ENCODE assay signal across 8 cellular contexts in genomic region chr4:54657556-54658313, GRCh38. TPM values are rescaled to one million over a fixed set of nuclear protein-coding genes. Genes with fewer than 3 reads are reported as not detected.
DNase-seq lines count a peak whose midpoint lies in the region; ATAC-seq, FAIRE-seq and TF ChIP-seq lines count a peak whose summit lies in the region.

TSS of gene KIT (plus strand) at chr4:54657957. CDS start at chr4:54658015, 58 bp downstream.

- TF ChIP-seq EP300 in K562 (IDR thresholded peaks at IDR 0.05; ENCODE audit: low read length) (no peak), sigmoid colon (IDR thresholded peaks at IDR 0.05) (no peak)

- peak within 1 kb of the TSS; percentile 90 for H2AFZ ChIP-seq in K562 (ENCODE audit: low read depth, low read length)

- H3K4me3 ChIP-seq in CD4-positive, alpha-beta memory T cell (ENCODE audit: low read length in 2 of 2), result no peak within 1 kb of the TSS
- H3K4me3 ChIP-seq in K562, result peak within 1 kb of the TSS; percentile 52
- peak within 1 kb of the TSS; percentile 82 for H3K4me3 ChIP-seq in iPS-18a (ENCODE audit: low read length)
- H3K4me3 ChIP-seq in sigmoid colon, result peak within 1 kb of the TSS; percentile 27 to 58 (median 44)

- no peaks in the 10 kb centered on the region for H3K27me3 ChIP-seq in CD4-positive, alpha-beta memory T cell (ENCODE audit: insufficient read depth, low read length)
- H3K27me3 ChIP-seq in K562 (ENCODE audit: control insufficient read depth in 2 of 2, insufficient read depth in 2 of 2, low read length in 2 of 2) (peaks cover 0 to 21% of the 10 kb centered on the region in 2 experiments; a peak in 4 of 5 replicates), iPS-18a (ENCODE audit: control insufficient read depth, insufficient read depth, low read length) (peaks cover 64% of the 10 kb centered on the region), sigmoid colon (peaks cover 24 to 59% (median 46%) of the 10 kb centered on the region in 3 donors)

- WGBS in K562 (ENCODE audit: insufficient coverage, low coverage, missing lambda C conversion rate), result 10% methylated on average over 14 of the region's 78 CpGs
- 1% methylated on average over 78 of the region's 78 CpGs for WGBS in sigmoid colon, 2 donors

- FAIRE-seq in K562 (lab: Jason Lieb, UNC), result no peak

- no peaks in the 10 kb centered on the region for H4K20me1 ChIP-seq in K562 (replicated peaks; ENCODE audit: control insufficient read depth, insufficient read depth, low read length)

- H3K4me2 ChIP-seq in K562 (ENCODE audit: insufficient read depth, low read length), result peak within 1 kb of the TSS; percentile 77

- intact Hi-C loops in CD4-positive, alpha-beta memory T cell (cut with micrococcal nuclease), result no loop called here
- intact Hi-C loops in K562 (cut with micrococcal nuclease), result loop anchor here (5.0 kb wide), 3 partner anchors 70 to 120 kb away; no protein-coding TSS in a partner anchor
- intact Hi-C loops in sigmoid colon (cut with DNase I), result no loop called here

- peak within 1 kb of the TSS; percentile 67 to 85 (median 76) for H3K4me3 Mint-ChIP-seq in CD4-positive, alpha-beta memory T cell

- H3K27ac ChIP-seq in CD4-positive, alpha-beta memory T cell (ENCODE audit: low read depth, low read length), result no peak within 1 kb of the TSS
- H3K27ac ChIP-seq in K562 (ENCODE audit: extremely low read depth, low read depth, low read length), result no peak within 1 kb of the TSS
- H3K27ac ChIP-seq in iPS-18a (ENCODE audit: low read length), result no peak within 1 kb of the TSS
- H3K27ac ChIP-seq in sigmoid colon, result peak within 1 kb of the TSS in 3 of 4 donors; percentile 12 to 33 (median 25)

- peak in 3 of 5 donors; percentile 11 to 17 (median 13) for DNase-seq in CD4-positive, alpha-beta memory T cell
- peak; percentile 4 for DNase-seq in RPMI7951 (ENCODE audit: low read depth)
- DNase-seq in K562 (ENCODE audit: extremely low read depth in 1 of 4, low spot score in 3 of 4), result peak; percentile 40 to 80 (median 61)
- DNase-seq in sigmoid colon, result peak; percentile 71
- no peak for DNase-seq in NK-92 treated with Interleukin-12 subunit alpha and Interleukin-12 subunit beta, amount 100 ng/mL, for 24 hours (lab: John Stamatoyannopoulos, UW)

- no peaks in the 10 kb centered on the region for H3K79me2 ChIP-seq in K562 (ENCODE audit: control insufficient read depth, insufficient read depth, low read length)

- in situ Hi-C loops in K562 (cut with MboI), result no loop called here

- CTCF ChIA-PET in CD4-positive, alpha-beta memory T cell (lab: Charles Lee; ENCODE audit: partially characterized antibody), result no interaction called here
- CTCF ChIA-PET in K562 (lab: Yijun Ruan, JAX; ENCODE audit: low intra/inter-chr PET ratio), result interaction anchor here (0.6 kb wide), 1 partner anchor 203 kb away, joined by 3 read pairs; no protein-coding TSS in a partner anchor

- no peak for TF ChIP-seq POLR2A in K562 (conservative IDR thresholded peaks at IDR 0.05)
- no peak for TF ChIP-seq POLR2A in sigmoid colon (IDR thresholded peaks at IDR 0.05)

- H3K27ac Mint-ChIP-seq in CD4-positive, alpha-beta memory T cell, result peak within 1 kb of the TSS in 3 of 7 donors; percentile 2 to 47 (median 42)

- TF ChIP-seq CTCF in K562 (IDR thresholded peaks at IDR 0.05 in 2 of 3, conservative IDR thresholded peaks at IDR 0.05 in 1 of 3; ENCODE audit: insufficient read depth in 2 of 3, low read depth in 1 of 3, low read length in 3 of 3) (no peak), sigmoid colon (IDR thresholded peaks at IDR 0.05) (no peak)

- H3K36me3 ChIP-seq in CD4-positive, alpha-beta memory T cell (ENCODE audit: insufficient read depth, low read length), result no peaks in the 10 kb centered on the region
- H3K36me3 ChIP-seq in K562 (ENCODE audit: control insufficient read depth, insufficient read depth, low read length) (no peaks in the 10 kb centered on the region), iPS-18a (ENCODE audit: control insufficient read depth, low read depth, low read length) (no peaks in the 10 kb centered on the region), sigmoid colon (no peaks in the 10 kb centered on the region)

- no peak for TF ChIP-seq RAD21 in K562 (CRISPR knock-in tag; conservative IDR thresholded peaks at IDR 0.05 in 1 of 2, IDR thresholded peaks at IDR 0.05 in 1 of 2)

- peaks cover 27 to 42% of the 10 kb centered on the region in 2 donors for H3K27me3 Mint-ChIP-seq in CD4-positive, alpha-beta memory T cell

- peaks cover 2 to 22% (median 14%) of the 10 kb centered on the region in 4 donors for H3K4me1 Mint-ChIP-seq in CD4-positive, alpha-beta memory T cell

- H3K9ac ChIP-seq in K562 (ENCODE audit: insufficient read depth in 1 of 2, low read depth in 2 of 2, low read length in 2 of 2) (peak within 1 kb of the TSS; percentile 32 to 92; a peak in 3 of 4 replicates), iPS-18a (ENCODE audit: low read length) (peak within 1 kb of the TSS; percentile 77)

- H3K9me3 Mint-ChIP-seq in CD4-positive, alpha-beta memory T cell, result peaks cover 0 to 1% (median 0%) of the 10 kb centered on the region in 8 donors

- no peaks in the 10 kb centered on the region for H3K9me1 ChIP-seq in K562 (ENCODE audit: control insufficient read depth, insufficient read depth, low read length)

- ATAC-seq in HG03159 (IDR thresholded peaks at IDR 0.05; ENCODE audit: unreplicated experiment), result peak; percentile 17
- ATAC-seq in K562, result peak; percentile 29
- no peak for ATAC-seq in HG03521 (IDR thresholded peaks at IDR 0.05; ENCODE audit: unreplicated experiment)

- POLR2A ChIA-PET in CD4-positive, alpha-beta memory T cell (lab: Charles Lee; ENCODE audit: partially characterized antibody), result interaction anchor here (1.1 kb wide), 1 partner anchor 30 kb away, joined by 4 read pairs; no protein-coding TSS in a partner anchor
- POLR2A ChIA-PET in K562 (lab: Yijun Ruan, JAX), result interaction anchor here (0.6 to 0.7 kb wide), 2 partner anchors 71 to 130 kb away, joined by 3 read pairs; no protein-coding TSS in a partner anchor

- H3K36me3 Mint-ChIP-seq in CD4-positive, alpha-beta memory T cell, result no peaks in the 10 kb centered on the region

- no peaks in the 10 kb centered on the region for H3K4me1 ChIP-seq in CD4-positive, alpha-beta memory T cell (ENCODE audit: insufficient read depth, low read length)
- H3K4me1 ChIP-seq in K562 (replicated peaks in 1 of 2; ENCODE audit: control insufficient read depth in 2 of 2, insufficient read depth in 2 of 2, low read length in 2 of 2) (peaks cover 5 to 23% of the 10 kb centered on the region in 2 experiments; a peak in 3 of 5 replicates), iPS-18a (ENCODE audit: control insufficient read depth, low read depth, low read length) (peaks cover 6% of the 10 kb centered on the region), sigmoid colon (peaks cover 0 to 33% (median 31%) of the 10 kb centered on the region in 4 donors)

- H3K9me3 ChIP-seq in CD4-positive, alpha-beta memory T cell (ENCODE audit: control insufficient read depth in 1 of 2, low read length in 2 of 2), result no peaks in the 10 kb centered on the region
- H3K9me3 ChIP-seq in K562 (replicated peaks; ENCODE audit: control insufficient read depth, insufficient read depth, low read depth, low read length) (no peaks in the 10 kb centered on the region), iPS-18a (ENCODE audit: control insufficient read depth, low read depth, low read length) (no peaks in the 10 kb centered on the region), sigmoid colon (no peaks in the 10 kb centered on the region)

- no TSS peak for BruUV-seq in K562 (replicated peaks; lab: Mats Ljungman, UMichigan)

TF ChIP-seq in K562, 482 proteins besides CTCF, POLR2A, EP300 and RAD21 (continues in another document):
- TF ChIP-seq HMGN3 (IDR thresholded peaks at IDR 0.05; ENCODE audit: borderline replicate concordance, extremely low read depth, insufficient read length, low read depth, low read length) (peak; percentile 19), ARNT (IDR thresholded peaks at IDR 0.05) (no peak), NR2F6 (CRISPR knock-in tag; IDR thresholded peaks at IDR 0.05) (no peak), MAZ (CRISPR knock-in tag; conservative IDR thresholded peaks at IDR 0.05 in 1 of 2, IDR thresholded peaks at IDR 0.05 in 1 of 2) (peak in 1 of 2 experiments; percentile 26; a peak in 1 of 4 replicates)

RNA-seq across cellular contexts. Expression of gene KIT, which starts in this region (rescaled TPM):
- 1 to 10 TPM; 2.4 to 2.9 TPM for total RNA-seq in CD4-positive, alpha-beta memory T cell
- polyA plus RNA-seq in CD4-positive, alpha-beta memory T cell, result 1 to 10 TPM; 2.0 to 5.2 TPM
- total RNA-seq in RPMI7951 (2014; rRNA removed; shearing (Covaris generic)), result 0.20 and 0.48 TPM in 2 replicates
- 7.9 and 10.6 TPM in 2 replicates for total RNA-seq in K562 (2011; cell fraction: chromatin; rRNA removed; ENCODE audit: low replicate concordance)
- 3.7 and 6.7 TPM in 2 replicates for total RNA-seq in K562 (2011; cell fraction: nucleolus; rRNA removed)
- total RNA-seq in K562 (2011; cell fraction: nucleoplasm; rRNA removed), result 6.2 and 12.4 TPM in 2 replicates
- total RNA-seq in K562 (2014; rRNA removed) (0.33 and 0.54 TPM in 2 replicates), K562 (2014; rRNA removed; fragmentation: Illumina TruSeq; extraction: Trizol) (0.41 and 0.55 TPM in 2 replicates), K562 (2015; rRNA removed; fragmentation: Illumina TruSeq; extraction: Trizol) (1.8 and 2.0 TPM in 2 replicates), K562 (2021) (1.00 and 1.1 TPM in 2 replicates), sigmoid colon (10 to 100 TPM; 31.0 to 58.7 (median 40.3) TPM)
- polyA plus RNA-seq in K562 (2011; rRNA removed) (1.6 and 5.6 TPM in 2 replicates), K562 (2014; fragmentation: Illumina TruSeq; extraction: Trizol) (0.48 and 0.64 TPM in 2 replicates), K562 (2014; fragmentation: Nextera tagmentation; extraction: Ambion mirVana) (under 1 TPM; 0.27 to 0.57 TPM), K562 (2014; rRNA removed) (0.38 and 0.92 TPM in 2 replicates), sigmoid colon (1 to 10 TPM in 2 of 3 donors, under 1 TPM in 1; 0.69 to 2.8 (median 1.2) TPM)
- 0.96 and 1.7 TPM in 2 replicates for polyA plus RNA-seq in K562 (2011; cell fraction: cytosol; rRNA removed)
- 2.5 and 3.6 TPM in 2 replicates for polyA plus RNA-seq in K562 (2011; cell fraction: nucleus; rRNA removed)
- 1.6 and 2.6 TPM in 2 replicates for polyA plus RNA-seq in K562 (2012)
- polyA minus RNA-seq in K562 (2011; rRNA and poly(A)+ RNA removed), result 5.3 and 11.8 TPM in 2 replicates
- 1.2 and 3.3 TPM in 2 replicates for polyA minus RNA-seq in K562 (2011; cell fraction: cytosol; rRNA and poly(A)+ RNA removed)
- 3.2 and 3.4 TPM in 2 replicates for polyA minus RNA-seq in K562 (2011; cell fraction: nucleus; rRNA and poly(A)+ RNA removed)

Comparison
In these comparisons a context has a peak if more than half of its experiments do, and no peak if none do; other contexts are left out.
1. Peak in DNase-seq in RPMI7951; RNA of the gene not detected or under 1 TPM.
2. H3K27ac ChIP-seq: peak in sigmoid colon (3 of 4); none in CD4-positive, alpha-beta memory T cell (single experiment), K562 (single experiment) and iPS-18a (single experiment).
3. H3K4me3 ChIP-seq: peak in K562 (single experiment), iPS-18a (single experiment) and sigmoid colon (4 of 4); none in CD4-positive, alpha-beta memory T cell (0 of 2).